Comparison of ENCODE assay signal across 18 cellular contexts in genomic region chr1:3581296-3581695, GRCh38. TPM values are rescaled to one million over a fixed set of nuclear protein-coding genes. Genes with fewer than 3 reads are reported as not detected.
DNase-seq lines count a peak whose midpoint lies in the region; ATAC-seq, FAIRE-seq and TF ChIP-seq lines count a peak whose summit lies in the region.
"Had no signal": no experiment of that assay in that cellular context is flagged by ENCODE, and none has a peak within 500 bp of the region (broad histone marks: within the 10 kb centered on the region; RNA-seq: fewer than 3 reads in every experiment).

No MANE protein-coding gene starts in this region.

- H3K9ac ChIP-seq in liver (ENCODE audit: low read depth in 1 of 2, low read length in 2 of 2) = no peak overlapping the region
- no peak overlapping the region for H3K9ac ChIP-seq in HepG2 (ENCODE audit: insufficient read depth, low read depth, low read length)
- H3K9ac ChIP-seq in mammary epithelial cell (ENCODE audit: insufficient read depth, low read length) = no peak overlapping the region

- CTCF ChIA-PET in HepG2 (lab: Yijun Ruan, JAX; ENCODE audit: low intra/inter-chr PET ratio, low total read pairs) (no interaction called here), mammary epithelial cell (lab: Charles Lee; ENCODE audit: low non-redundant PET) (no interaction called here)

- H3K79me2 ChIP-seq in HepG2 (ENCODE audit: insufficient read depth, low read length) (no peaks in the 10 kb centered on the region), mammary epithelial cell (ENCODE audit: insufficient read depth, low read length) (no peaks in the 10 kb centered on the region)

- FAIRE-seq in HepG2 (lab: Jason Lieb, UNC) = no peak
- FAIRE-seq: D721Med had no signal

- no peak for TF ChIP-seq POLR2A in HepG2 (IDR thresholded peaks at IDR 0.05; ENCODE audit: insufficient read depth in 1 of 2, low read depth in 2 of 2, low read length in 2 of 2)
- no peak for TF ChIP-seq POLR2A in gastroesophageal sphincter (IDR thresholded peaks at IDR 0.05)

- H3K27me3 ChIP-seq in liver (ENCODE audit: control insufficient read depth in 4 of 4, insufficient read depth in 4 of 4, low read length in 3 of 4) (no peaks in the 10 kb centered on the region), HepG2 (ENCODE audit: control insufficient read depth in 1 of 2, insufficient read depth in 2 of 2, low read length in 2 of 2) (peaks cover 19 to 41% of the 10 kb centered on the region in 2 experiments; a peak in 4 of 5 replicates), gastroesophageal sphincter (peaks cover 38% of the 10 kb centered on the region), mammary epithelial cell (ENCODE audit: insufficient read depth, low read length) (no peaks in the 10 kb centered on the region)

- TF ChIP-seq RAD21 in liver (IDR thresholded peaks at IDR 0.05) (no peak), HepG2 (CRISPR knock-in tag; IDR thresholded peaks at IDR 0.05) (no peak)

- H3K9me3 ChIP-seq in liver (ENCODE audit: control insufficient read depth in 4 of 4, low read length in 3 of 4) = no peaks in the 10 kb centered on the region
- no peaks in the 10 kb centered on the region for H3K9me3 ChIP-seq in HepG2 (ENCODE audit: low read length)
- H3K9me3 ChIP-seq in gastroesophageal sphincter = no peaks in the 10 kb centered on the region
- H3K9me3 ChIP-seq in mammary epithelial cell (replicated peaks; ENCODE audit: insufficient read depth, low read length) = peaks cover 2% of the 10 kb centered on the region

- H3K36me3 ChIP-seq in liver (ENCODE audit: control insufficient read depth in 4 of 4, insufficient read depth in 3 of 4, low read depth in 1 of 4, low read length in 3 of 4) = no peaks in the 10 kb centered on the region
- H3K36me3 ChIP-seq in HepG2 (replicated peaks in 1 of 2; ENCODE audit: control insufficient read depth in 1 of 2, insufficient read depth in 2 of 2, low read length in 2 of 2) = no peaks in the 10 kb centered on the region
- no peaks in the 10 kb centered on the region for H3K36me3 ChIP-seq in gastroesophageal sphincter
- no peaks in the 10 kb centered on the region for H3K36me3 ChIP-seq in mammary epithelial cell (ENCODE audit: insufficient read depth, low read length)

- no peak for TF ChIP-seq EP300 in HepG2 (IDR thresholded peaks at IDR 0.05; ENCODE audit: low read depth in 2 of 2, low read length in 2 of 2)
- TF ChIP-seq EP300 in HepG2 (CRISPR knock-in tag; IDR thresholded peaks at IDR 0.05; ENCODE audit: borderline replicate concordance) = no peak
- TF ChIP-seq EP300 in gastroesophageal sphincter (IDR thresholded peaks at IDR 0.05) = no peak

- no peak overlapping the region for H3K4me3 ChIP-seq in liver (ENCODE audit: low read depth in 1 of 3, low read length in 3 of 3)
- no peak overlapping the region for H3K4me3 ChIP-seq in HepG2 (replicated peaks in 1 of 3; ENCODE audit: insufficient read depth in 1 of 3, low read depth in 2 of 3, low read length in 3 of 3)
- H3K4me3 ChIP-seq in choroid plexus epithelial cell (ENCODE audit: low read depth, low read length) = no peak overlapping the region
- H3K4me3 ChIP-seq in gastroesophageal sphincter = no peak overlapping the region
- no peak overlapping the region for H3K4me3 ChIP-seq in mammary epithelial cell (replicated peaks in 1 of 3; ENCODE audit: insufficient read depth in 1 of 3, low read depth in 2 of 3, low read length in 3 of 3)
- H3K4me3 ChIP-seq: GM23338 had no signal

- POLR2A ChIA-PET in HepG2 (lab: Yijun Ruan, JAX) = no interaction called here

- in situ Hi-C loops in HepG2 (cut with HindIII; ENCODE audit: extremely low pct_ligation_motif_present, low pct_unique_long_range_greater_than_20kb) = no loop called here
- in situ Hi-C loops in mammary epithelial cell (cut with MboI; ENCODE audit: low sequenced_read_pairs in 2 of 2) = no loop called here

- 53% methylated on average over 9 of the region's 9 CpGs for WGBS in liver
- 0% methylated on average over 8 of the region's 9 CpGs for WGBS in HepG2 (ENCODE audit: low lambda C conversion rate)
- WGBS in gastroesophageal sphincter (ENCODE audit: low coverage in 1 of 2), 2 donors = 60% methylated on average over 6 of the region's 9 CpGs; no CpG with 5 or more reads in 1 of the 2 donors
- 63% methylated on average over 7 of the region's 9 CpGs for WGBS in mammary epithelial cell (ENCODE audit: low coverage, missing lambda C conversion rate)

- H3K27ac ChIP-seq in liver (ENCODE audit: low read depth in 1 of 2, low read length in 2 of 2) (no peak overlapping the region), HepG2 (ENCODE audit: extremely low read length, insufficient read depth, low read length) (no peak overlapping the region), gastroesophageal sphincter (no peak overlapping the region), mammary epithelial cell (ENCODE audit: insufficient read depth, low read depth, low read length) (no peak overlapping the region)
- H3K27ac ChIP-seq: HL-60 had no signal

- dilution Hi-C loops in mammary epithelial cell (cut with HindIII; ENCODE audit: low sequenced_read_pairs) = no loop called here

- intact Hi-C loops in HepG2 (cut with micrococcal nuclease; ENCODE audit: unreplicated experiment) = no loop called here
- intact Hi-C loops in mammary epithelial cell (cut with micrococcal nuclease) = no loop called here

- no peaks in the 10 kb centered on the region for H4K20me1 ChIP-seq in HepG2 (ENCODE audit: insufficient read depth, low read length)
- H4K20me1 ChIP-seq in mammary epithelial cell (ENCODE audit: insufficient read depth, low read length) = no peaks in the 10 kb centered on the region

- no peak for DNase-seq in HepG2 (ENCODE audit: low spot score)
- DNase-seq in choroid plexus epithelial cell (ENCODE audit: low read depth) = peak; percentile 12
- no peak for DNase-seq in NCI-H1417 (lab: John Stamatoyannopoulos, UW)
- DNase-seq in activated effector memory CD4-positive, alpha-beta T cell treated with Interleukin-2 at 50 U/mL for 16 hours = no peak
- no peak for DNase-seq in occipital lobe (lab: John Stamatoyannopoulos, UW)
- DNase-seq in mammary epithelial cell = no peak
- DNase-seq: ACHN; CD8-positive, alpha-beta T cell; COR-L47; DMS153; DMS79 treated with DMSO at 0.1 percent for 48 hours; GDM1; H7 had no signal

- no peak for ATAC-seq in HepG2
- ATAC-seq in gastroesophageal sphincter = peak; percentile 12
- ATAC-seq: CD8-positive, alpha-beta T cell; GM23338 had no signal

- no peak overlapping the region for H2AFZ ChIP-seq in HepG2 (ENCODE audit: low read length)
- H2AFZ ChIP-seq in mammary epithelial cell (ENCODE audit: low read depth, low read length) = no peak overlapping the region
- H2AFZ ChIP-seq: GM23338 had no signal

- TF ChIP-seq CTCF in liver (IDR thresholded peaks at IDR 0.05; ENCODE audit: low read depth, low read length, missing input control) (no peak), HepG2 (CRISPR knock-in tag; IDR thresholded peaks at IDR 0.05) (no peak), choroid plexus epithelial cell (conservative IDR thresholded peaks at IDR 0.05; ENCODE audit: low read depth, low read length) (no peak), gastroesophageal sphincter (IDR thresholded peaks at IDR 0.05) (no peak), mammary epithelial cell (conservative IDR thresholded peaks at IDR 0.05 in 1 of 2, IDR thresholded peaks at IDR 0.05 in 1 of 2; ENCODE audit: extremely low read depth in 1 of 2, insufficient read depth in 1 of 2, low read depth in 1 of 2, low read length in 2 of 2) (no peak)

- H3K4me2 ChIP-seq in HepG2 (ENCODE audit: low read depth, low read length) = no peak overlapping the region
- no peak overlapping the region for H3K4me2 ChIP-seq in mammary epithelial cell (ENCODE audit: insufficient read depth, low read depth, low read length)
- H3K4me2 ChIP-seq: GM23338 had no signal

- no peaks in the 10 kb centered on the region for H3K4me1 ChIP-seq in liver (ENCODE audit: control insufficient read depth in 4 of 4, insufficient read depth in 4 of 4, low read length in 3 of 4)
- H3K4me1 ChIP-seq in HepG2 (ENCODE audit: insufficient read depth, low read length) = no peaks in the 10 kb centered on the region
- H3K4me1 ChIP-seq in gastroesophageal sphincter = no peaks in the 10 kb centered on the region
- no peaks in the 10 kb centered on the region for H3K4me1 ChIP-seq in mammary epithelial cell (ENCODE audit: insufficient read depth, low read length)

- BruUV-seq in HepG2 (replicated peaks; lab: Mats Ljungman, UMichigan) = no TSS peak
- BruUV-seq in mammary epithelial cell (replicated peaks; lab: Mats Ljungman, UMichigan) = no TSS peak

RNA-seq across cellular contexts. Expression of gene MEGF6, which starts 30.0 kb away (rescaled TPM):
- total RNA-seq in liver (10 to 100 TPM in 1 of 2 donors, 1 to 10 TPM in 1; 4.6 to 11.0 TPM), HepG2 (2016; rRNA removed; fragmentation: Illumina TruSeq; extraction: Trizol) (0.76 and 1.9 TPM in 2 replicates), gastroesophageal sphincter (10 to 100 TPM in 2 of 4 donors, 1 to 10 TPM in 2; 4.7 to 15.5 (median 10.8) TPM), occipital lobe (6.4 TPM), mammary epithelial cell (10 to 100 TPM in 1 of 2 donors, under 1 TPM in 1; 0.82 to 29.2 TPM)
- polyA plus RNA-seq in liver (1 to 10 TPM; 1.3 to 3.4 TPM), HepG2 (2011; rRNA removed) (1.9 and 3.5 TPM in 2 replicates), mammary epithelial cell (0.71 TPM)
- 0.18 and 0.61 TPM in 2 replicates for total RNA-seq in HepG2 (2016; cell fraction: cytosol; rRNA removed; fragmentation: Illumina TruSeq; extraction: Trizol; ENCODE audit: low read depth)
- total RNA-seq in HepG2 (2016; cell fraction: insoluble cytoplasmic fraction; rRNA removed; fragmentation: Illumina TruSeq; extraction: Trizol) = 0.70 and 2.7 TPM in 2 replicates
- total RNA-seq in HepG2 (2016; cell fraction: membrane; rRNA removed; fragmentation: Illumina TruSeq; extraction: Trizol) = 0.52 and 0.96 TPM in 2 replicates
- total RNA-seq in HepG2 (2016; cell fraction: nucleus; rRNA removed; fragmentation: Illumina TruSeq; extraction: Trizol) = 2.7 and 3.4 TPM in 2 replicates
- polyA plus RNA-seq in HepG2 (2011; cell fraction: cytosol; rRNA removed) = 0.90 and 1.8 TPM in 2 replicates
- polyA plus RNA-seq in HepG2 (2011; cell fraction: nucleus; rRNA removed) = 68.1 and 94.7 TPM in 2 replicates
- 3.6 and 4.8 TPM in 2 replicates for polyA plus RNA-seq in HepG2 (2012)
- 0.09 and 0.19 TPM in 2 replicates for polyA plus RNA-seq in HepG2 (2016; cell fraction: cytosol; fragmentation: Illumina TruSeq; extraction: Trizol; ENCODE audit: low read depth)
- 0.80 and 1.3 TPM in 2 replicates for polyA plus RNA-seq in HepG2 (2016; cell fraction: insoluble cytoplasmic fraction; fragmentation: Illumina TruSeq; extraction: Trizol; ENCODE audit: low read depth)
- 0.19 and 0.34 TPM in 2 replicates for polyA plus RNA-seq in HepG2 (2016; cell fraction: membrane; fragmentation: Illumina TruSeq; extraction: Trizol; ENCODE audit: low read depth)
- 8.1 and 10.4 TPM in 2 replicates for polyA plus RNA-seq in HepG2 (2016; cell fraction: nucleus; fragmentation: Illumina TruSeq; extraction: Trizol; ENCODE audit: insufficient read depth, low read depth)
- 3.5 and 4.6 TPM in 2 replicates for polyA minus RNA-seq in HepG2 (2011; rRNA and poly(A)+ RNA removed; ENCODE audit: low replicate concordance)
- polyA minus RNA-seq in HepG2 (2011; cell fraction: cytosol; rRNA and poly(A)+ RNA removed) = 1.7 and 2.4 TPM in 2 replicates
- 5.6 and 10.6 TPM in 2 replicates for polyA minus RNA-seq in HepG2 (2011; cell fraction: nucleus; rRNA and poly(A)+ RNA removed)
- not detected for polyA minus RNA-seq in mammary epithelial cell

RNA-seq across cellular contexts. Expression of gene TPRG1L, which starts 43.5 kb away (rescaled TPM):
- total RNA-seq in liver = 10 to 100 TPM; 29.3 to 42.5 TPM
- polyA plus RNA-seq in liver = 10 to 100 TPM; 45.3 to 51.0 TPM
- total RNA-seq in HepG2 (2016; rRNA removed; fragmentation: Illumina TruSeq; extraction: Trizol) = 21.3 and 31.7 TPM in 2 replicates
- total RNA-seq in HepG2 (2016; cell fraction: cytosol; rRNA removed; fragmentation: Illumina TruSeq; extraction: Trizol; ENCODE audit: low read depth) = 5.7 and 6.3 TPM in 2 replicates
- 20.0 and 34.6 TPM in 2 replicates for total RNA-seq in HepG2 (2016; cell fraction: insoluble cytoplasmic fraction; rRNA removed; fragmentation: Illumina TruSeq; extraction: Trizol)
- 26.8 and 28.4 TPM in 2 replicates for total RNA-seq in HepG2 (2016; cell fraction: membrane; rRNA removed; fragmentation: Illumina TruSeq; extraction: Trizol)
- total RNA-seq in HepG2 (2016; cell fraction: nucleus; rRNA removed; fragmentation: Illumina TruSeq; extraction: Trizol) = 13.9 and 17.8 TPM in 2 replicates
- 37.4 and 44.3 TPM in 2 replicates for polyA plus RNA-seq in HepG2 (2011; rRNA removed)
- polyA plus RNA-seq in HepG2 (2011; cell fraction: cytosol; rRNA removed) = 39.8 and 48.5 TPM in 2 replicates
- 18.5 and 21.7 TPM in 2 replicates for polyA plus RNA-seq in HepG2 (2011; cell fraction: nucleus; rRNA removed)
- 32.1 and 36.9 TPM in 2 replicates for polyA plus RNA-seq in HepG2 (2012)
- 9.7 and 10.7 TPM in 2 replicates for polyA plus RNA-seq in HepG2 (2016; cell fraction: cytosol; fragmentation: Illumina TruSeq; extraction: Trizol; ENCODE audit: low read depth)
- 66.4 and 67.1 TPM in 2 replicates for polyA plus RNA-seq in HepG2 (2016; cell fraction: insoluble cytoplasmic fraction; fragmentation: Illumina TruSeq; extraction: Trizol; ENCODE audit: low read depth)
- 27.9 and 28.2 TPM in 2 replicates for polyA plus RNA-seq in HepG2 (2016; cell fraction: membrane; fragmentation: Illumina TruSeq; extraction: Trizol; ENCODE audit: low read depth)
- polyA plus RNA-seq in HepG2 (2016; cell fraction: nucleus; fragmentation: Illumina TruSeq; extraction: Trizol; ENCODE audit: insufficient read depth, low read depth) = 42.7 TPM in 2 replicates
- polyA minus RNA-seq in HepG2 (2011; rRNA and poly(A)+ RNA removed; ENCODE audit: low replicate concordance) = 33.6 and 37.3 TPM in 2 replicates
- 24.6 and 30.2 TPM in 2 replicates for polyA minus RNA-seq in HepG2 (2011; cell fraction: cytosol; rRNA and poly(A)+ RNA removed)
- polyA minus RNA-seq in HepG2 (2011; cell fraction: nucleus; rRNA and poly(A)+ RNA removed) = 8.0 and 10.2 TPM in 2 replicates
- 10 to 100 TPM; 38.2 to 52.1 (median 46.6) TPM for total RNA-seq in gastroesophageal sphincter
- total RNA-seq in occipital lobe = 19.0 TPM
- 10 to 100 TPM; 44.2 to 48.6 TPM for total RNA-seq in mammary epithelial cell
- 57.0 TPM for polyA plus RNA-seq in mammary epithelial cell
- 57.2 TPM for polyA minus RNA-seq in mammary epithelial cell
